ENCODE assay signal across 8 cellular contexts in genomic region chr1:153671623-153672353, GRCh38.
DNase-seq lines count a peak whose midpoint lies in the region; TF ChIP-seq lines count a peak whose summit lies in the region.
"Not testable (repeated sequence)": the region's sequence is repeated elsewhere in the genome, so short reads cannot be mapped to it uniquely, and the experiment has no call there.

No MANE protein-coding gene starts in this region.

- H3K4me1 Mint-ChIP-seq in nephron = peaks cover 22% of the 10 kb centered on the region

- peak overlapping the region; percentile 65 to 82 for H3K9ac ChIP-seq in stomach smooth muscle (ENCODE audit: low read length in 2 of 2)

- not testable (repeated sequence) for TF ChIP-seq CTCF in DOHH2 (IDR thresholded peaks at IDR 0.05; ENCODE audit: low read depth, low read length, poor library complexity, severe bottlenecking); HEK293 (tag by site-specific recombination; IDR thresholded peaks at IDR 0.05); nephron (IDR thresholded peaks at IDR 0.05; ENCODE audit: unreplicated experiment in 3 of 3)

- H3K4me1 ChIP-seq in DOHH2 (ENCODE audit: control insufficient read depth, low read length) (peaks cover 21% of the 10 kb centered on the region), stomach smooth muscle (ENCODE audit: control insufficient read depth, insufficient read depth, low read length) (peaks cover 13% of the 10 kb centered on the region)
- not testable (repeated sequence) for H3K4me1 ChIP-seq in HEK293 (ENCODE audit: control insufficient read depth, insufficient read depth, low read length)

- POLR2A ChIA-PET in HEK293 (lab: Yijun Ruan, JAX) = interaction anchor here (0.6 to 2.1 kb wide), 11 partner anchors 12 to 319 kb away, joined by 3 to 12 read pairs (median 3); partner anchors contain the start of genes CHTOP, CREB3L4, GATAD2B and INTS3

- H3K9me2 ChIP-seq in DOHH2 (replicated peaks; ENCODE audit: control insufficient read depth, low read length) = not testable (repeated sequence)

- H3K4me3 Mint-ChIP-seq in nephron = not testable (repeated sequence)

- H3K27me3 Mint-ChIP-seq in nephron (ENCODE audit: low read depth) = not testable (repeated sequence)

- peak; percentile 82 for DNase-seq in NAMALWA (ENCODE audit: low spot score)
- DNase-seq in SKM-1 (lab: John Stamatoyannopoulos, UW; ENCODE audit: unreplicated experiment) = peak; percentile 72
- peak; percentile 81 for DNase-seq in activated effector memory CD4-positive, alpha-beta T cell treated with anti-CD3 and anti-CD28 coated beads, Interleukin-2, amount 50 U/mL, for 16 hours
- peak; percentile 9 for DNase-seq in fibroblast of the conjunctiva (ENCODE audit: low read depth)

- H3K9me3 ChIP-seq in DOHH2 (ENCODE audit: control insufficient read depth, insufficient read depth, low read length); HEK293 (ENCODE audit: control insufficient read depth, insufficient read depth, low read depth, low read length); stomach smooth muscle (ENCODE audit: control insufficient read depth in 2 of 2, low read length in 2 of 2): not testable (repeated sequence)

- H3K79me2 ChIP-seq in DOHH2 (ENCODE audit: control insufficient read depth, low read length) = peaks cover 37% of the 10 kb centered on the region

- peaks cover 32% of the 10 kb centered on the region for H3K36me3 Mint-ChIP-seq in nephron (ENCODE audit: low read depth)

- H3K9me3 Mint-ChIP-seq in nephron = not testable (repeated sequence)

- H3K4me2 ChIP-seq in DOHH2 (ENCODE audit: low read length) = peak overlapping the region; percentile 87

- CTCF ChIA-PET in HEK293 (lab: Yijun Ruan, JAX) = interaction anchor here (0.6 to 1.6 kb wide), 11 partner anchors 11 to 599 kb away, joined by 3 to 11 read pairs (median 3); partner anchors contain the start of gene RAB13

- peaks cover 12% of the 10 kb centered on the region for H3F3A ChIP-seq in DOHH2 (ENCODE audit: control insufficient read depth, insufficient read depth)

- H3K27me3 ChIP-seq in DOHH2 (ENCODE audit: control insufficient read depth, low read length); stomach smooth muscle (ENCODE audit: control insufficient read depth in 1 of 2, insufficient read depth in 2 of 2, low read length in 2 of 2): not testable (repeated sequence)

- not testable (repeated sequence) for H4K20me1 ChIP-seq in DOHH2 (ENCODE audit: control insufficient read depth, insufficient read depth, low read depth, low read length)

- H3K36me3 ChIP-seq in DOHH2 (ENCODE audit: control insufficient read depth, low read length) (peaks cover 39% of the 10 kb centered on the region), HEK293 (ENCODE audit: control insufficient read depth in 2 of 2, insufficient read depth in 1 of 2, low read length in 2 of 2) (peaks cover 28 to 35% of the 10 kb centered on the region in 2 experiments), stomach smooth muscle (ENCODE audit: control insufficient read depth in 2 of 2, insufficient read depth in 2 of 2, low read length in 2 of 2) (peaks cover 19 to 20% of the 10 kb centered on the region in 2 donors)

- peak overlapping the region; percentile 51 for H3K27ac ChIP-seq in DOHH2 (ENCODE audit: low read depth, low read length)
- H3K27ac ChIP-seq in HEK293 (ENCODE audit: extremely low read depth, low read depth, low read length) = peak overlapping the region; percentile 51
- peak overlapping the region; percentile 82 for H3K27ac ChIP-seq in stomach smooth muscle (ENCODE audit: low read length)

- H3K4me3 ChIP-seq in DOHH2 (ENCODE audit: low read length) = peak overlapping the region; percentile 88
- H3K4me3 ChIP-seq in HEK293 (ENCODE audit: low read depth, low read length) = peak overlapping the region; percentile 57
- H3K4me3 ChIP-seq in stomach smooth muscle (ENCODE audit: low read length in 2 of 2) = peak overlapping the region; percentile 64 to 92

- peak overlapping the region in 2 of 3 experiments; percentile 78 to 83 for H3K27ac Mint-ChIP-seq in nephron

TF ChIP-seq in HEK293, 187 proteins besides CTCF, POLR2A, EP300 and RAD21 (continues in another document):
- TF ChIP-seq ZNF580 (tag by site-specific recombination; IDR thresholded peaks at IDR 0.05) (peak; percentile 79), ZNF362 (tag by site-specific recombination; IDR thresholded peaks at IDR 0.05) (peak; percentile 89), ZNF423 (tag by site-specific recombination; IDR thresholded peaks at IDR 0.05) (0 out of 2 replicates have a peak, but pooled peaks have one; percentile 12), ZNF600 (tag by site-specific recombination; IDR thresholded peaks at IDR 0.05) (peak; percentile 41), ZBTB8A (tag by site-specific recombination; IDR thresholded peaks at IDR 0.05) (peak; percentile 42), ZNF664 (tag by site-specific recombination; IDR thresholded peaks at IDR 0.05) (peak; percentile 86), YY1 (tag by site-specific recombination; IDR thresholded peaks at IDR 0.05) (peak; percentile 48), ZSCAN30 (tag by site-specific recombination; IDR thresholded peaks at IDR 0.05) (0 out of 2 replicates have a peak, but pooled peaks have one; percentile 13), ZBTB11 (tag by site-specific recombination; conservative IDR thresholded peaks at IDR 0.05; ENCODE audit: low read depth) (0 out of 2 replicates have a peak, but pooled peaks have one; percentile 17), ZNF692 (tag by site-specific recombination; IDR thresholded peaks at IDR 0.05) (0 out of 2 replicates have a peak, but pooled peaks have one; percentile 34), BCL11A (tag by site-specific recombination; IDR thresholded peaks at IDR 0.05; ENCODE audit: low read depth) (peak; percentile 39; the same call in 1 of the 2 replicates), ZFHX2 (tag by site-specific recombination; conservative IDR thresholded peaks at IDR 0.05) (0 out of 2 replicates have a peak, but pooled peaks have one; percentile 17), ZNF366 (tag by site-specific recombination; conservative IDR thresholded peaks at IDR 0.05) (0 out of 2 replicates have a peak, but pooled peaks have one; percentile 28)

Comparison
In these comparisons a context has a peak if more than half of its experiments do, and no peak if none do; other contexts are left out.
1. Peak in every context shown above with its lines: DNase-seq, H3K4me3 ChIP-seq and H3K27ac ChIP-seq.
2. DNase-seq: peak in every context shown above with its lines; median percentile 82 in NAMALWA; 81 in activated effector memory CD4-positive, alpha-beta T cell treated with anti-CD3 and anti-CD28 coated beads, Interleukin-2, amount 50 U/mL, for 16 hours; 72 in SKM-1; 9 in fibroblast of the conjunctiva.